In the genomic region with DNA sequence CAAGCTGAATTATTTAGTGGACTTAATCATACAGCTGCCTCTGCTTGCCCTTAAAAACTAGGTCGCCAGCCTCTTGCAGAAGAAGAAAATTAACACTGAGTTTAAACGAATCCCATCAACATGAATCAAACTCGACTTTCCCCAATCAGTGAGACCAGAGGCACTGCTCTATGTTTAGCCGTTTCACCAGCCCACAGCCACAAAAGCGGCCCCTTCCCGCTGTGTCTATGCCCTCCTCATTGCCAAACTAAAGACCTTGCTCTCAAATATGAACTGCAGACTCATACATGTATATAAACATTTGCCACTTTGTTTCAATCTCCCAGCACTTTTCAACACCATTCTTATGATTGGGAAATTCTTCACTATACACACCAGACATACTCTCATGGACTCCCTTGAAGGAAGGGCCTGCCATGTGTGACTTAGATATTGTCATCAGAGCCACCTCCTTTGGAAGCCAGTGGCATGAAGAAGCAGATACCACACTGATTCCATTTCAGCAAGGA, we compare ENCODE assay signal across 29 cellular contexts.
A peak's percentile ranks its signal among the peaks of the same experiment; 100 is the strongest.
DNase-seq lines count a peak whose midpoint lies in the region; ATAC-seq and TF ChIP-seq lines count a peak whose summit lies in the region.
"Had no signal": no experiment of that assay in that cellular context is flagged by ENCODE, and none has a peak within 500 bp of the region (broad histone marks: within the 10 kb centered on the region; RNA-seq: fewer than 3 reads in every experiment).

No MANE protein-coding gene starts in this region.

- H3K79me1 ChIP-seq in trophoblast cell (ENCODE audit: low read length): peaks cover 26% of the 10 kb centered on the region

- H3K36me3 ChIP-seq in BLaER1 treated with 17β-estradiol and CSF1 and Interleukin-3, amounts not matched to agents 10 nM and 100 nM: no peaks in the 10 kb centered on the region
- H3K36me3 ChIP-seq in Panc1 (ENCODE audit: control insufficient read depth, insufficient read depth, low read length) (no peaks in the 10 kb centered on the region), gastroesophageal sphincter (no peaks in the 10 kb centered on the region), trophoblast cell (ENCODE audit: control insufficient read depth in 1 of 2, insufficient read depth in 2 of 2, low read length in 2 of 2) (no peaks in the 10 kb centered on the region), upper lobe of right lung (no peaks in the 10 kb centered on the region), colonic mucosa (no peaks in the 10 kb centered on the region)
- H3K36me3 ChIP-seq: esophagus squamous epithelium, gastrocnemius medialis, transverse colon had no signal

- POLR2A ChIA-PET in Panc1 (lab: Charles Lee): interaction anchor here (0.7 kb wide), 1 partner anchor 53 kb away, joined by 4 read pairs; no protein-coding TSS in a partner anchor

- ATAC-seq in Panc1 (no peak), gastroesophageal sphincter (no peak), GM18520 (IDR thresholded peaks at IDR 0.05; ENCODE audit: unreplicated experiment) (no peak), upper lobe of right lung (no peak)
- ATAC-seq: activated naive CD8-positive, alpha-beta T cell treated with anti-CD3 and anti-CD28 coated beads, Interleukin-2, amount 50 U/mL, for 24 hours; gastrocnemius medialis had no signal

- no peak overlapping the region for H3K4ac ChIP-seq in trophoblast cell (ENCODE audit: low read depth, low read length)

- H3K27ac ChIP-seq in BLaER1 treated with 17β-estradiol and CSF1 and Interleukin-3, amounts not matched to agents 10 nM and 100 nM: no peak overlapping the region
- peak overlapping the region; percentile 57; the same call in 1 of the 2 replicates for H3K27ac ChIP-seq in Panc1 (ENCODE audit: low read length)
- peak overlapping the region in 3 of 4 donors; percentile 11 to 66 (median 48) for H3K27ac ChIP-seq in gastroesophageal sphincter
- no peak overlapping the region for H3K27ac ChIP-seq in trophoblast cell (ENCODE audit: low read depth, low read length)
- no peak overlapping the region for H3K27ac ChIP-seq in upper lobe of right lung
- no peak overlapping the region for H3K27ac ChIP-seq in colonic mucosa
- H3K27ac ChIP-seq: parathyroid adenoma, SK-N-MC, transverse colon had no signal

- H3K23ac ChIP-seq in trophoblast cell (ENCODE audit: low read length): no peak overlapping the region

- CTCF ChIA-PET in Panc1 (lab: Charles Lee): no interaction called here

- no peak overlapping the region for H3K14ac ChIP-seq in trophoblast cell (ENCODE audit: low read length)

- no peak overlapping the region for H2AFZ ChIP-seq in trophoblast cell (ENCODE audit: insufficient read depth, low read length, poor library complexity)
- H2AFZ ChIP-seq: hepatocyte had no signal

- intact Hi-C loops in Panc1 (cut with micrococcal nuclease; ENCODE audit: unreplicated experiment): no loop called here
- intact Hi-C loops in upper lobe of right lung (cut with DNase I): no loop called here
- intact Hi-C loops in colonic mucosa (cut with DNase I): no loop called here

- H2BK5ac ChIP-seq in trophoblast cell (ENCODE audit: low read depth, low read length, poor library complexity): no peak overlapping the region

- no TSS peak for BruUV-seq in Panc1 (replicated peaks; lab: Mats Ljungman, UMichigan)

- peak overlapping the region; percentile 93 for H2BK12ac ChIP-seq in trophoblast cell (ENCODE audit: low read length)

- WGBS in gastroesophageal sphincter (ENCODE audit: low coverage in 1 of 2), 2 donors: 33 to 42% methylated on average over 4 to 5 of the region's 6 CpGs
- no CpG with 5 or more reads among the region's 6 CpGs for WGBS in trophoblast cell (ENCODE audit: extremely low coverage, insufficient coverage, insufficient read length)

- peak overlapping the region; percentile 14 for H2BK120ac ChIP-seq in trophoblast cell (ENCODE audit: insufficient read depth, low read length, poor library complexity)

- H3K4me1 ChIP-seq in BLaER1 treated with 17β-estradiol and CSF1 and Interleukin-3, amounts not matched to agents 10 nM and 100 nM: peaks cover 5 to 30% (median 25%) of the 10 kb centered on the region in 10 experiments; a peak in 16 of 20 replicates
- H3K4me1 ChIP-seq in Panc1 (ENCODE audit: control insufficient read depth, insufficient read depth, low read length): peaks cover 19% of the 10 kb centered on the region
- H3K4me1 ChIP-seq in gastroesophageal sphincter: peaks cover 3 to 48% (median 9%) of the 10 kb centered on the region in 3 donors
- H3K4me1 ChIP-seq in trophoblast cell (ENCODE audit: control insufficient read depth in 1 of 2, insufficient read depth in 2 of 2, low read length in 2 of 2): peaks cover 12 to 23% of the 10 kb centered on the region in 2 experiments
- H3K4me1 ChIP-seq in upper lobe of right lung: peaks cover 8% of the 10 kb centered on the region
- no peaks in the 10 kb centered on the region for H3K4me1 ChIP-seq in colonic mucosa
- H3K4me1 ChIP-seq: gastrocnemius medialis, parathyroid adenoma had no signal

- H3K9me3 ChIP-seq in BLaER1 treated with 17β-estradiol and CSF1 and Interleukin-3, amounts not matched to agents 10 nM and 100 nM (replicated peaks in 1 of 11): peaks cover 0 to 10% (median 7%) of the 10 kb centered on the region in 11 experiments; a peak in 15 of 22 replicates
- H3K9me3 ChIP-seq in Panc1 (ENCODE audit: control insufficient read depth, insufficient read depth, low read depth, low read length) (0 out of 2 replicates have a peak, but pooled peaks cover 3% of the 10 kb centered on the region), gastroesophageal sphincter (no peaks in the 10 kb centered on the region), trophoblast cell (ENCODE audit: insufficient read depth, low read depth, low read length) (no peaks in the 10 kb centered on the region), upper lobe of right lung (no peaks in the 10 kb centered on the region), colonic mucosa (no peaks in the 10 kb centered on the region)
- H3K9me3 ChIP-seq: esophagus squamous epithelium, gastrocnemius medialis, transverse colon had no signal

- H3K4me2 ChIP-seq in BLaER1 treated with 17β-estradiol and CSF1 and Interleukin-3, amounts not matched to agents 10 nM and 100 nM: peak overlapping the region in 9 of 11 experiments; percentile 34 to 86 (median 68); a peak in 16 of 22 replicates
- H3K4me2 ChIP-seq in trophoblast cell (ENCODE audit: low read length): no peak overlapping the region

- no peak for TF ChIP-seq CTCF in Panc1 (IDR thresholded peaks at IDR 0.05)
- TF ChIP-seq CTCF in gastroesophageal sphincter (IDR thresholded peaks at IDR 0.05): no peak
- TF ChIP-seq CTCF in upper lobe of right lung (IDR thresholded peaks at IDR 0.05): no peak
- TF ChIP-seq CTCF in colonic mucosa (IDR thresholded peaks at IDR 0.05): no peak

- H4K20me1 ChIP-seq in BLaER1 treated with 17β-estradiol and CSF1 and Interleukin-3, amounts not matched to agents 10 nM and 100 nM: no peaks in the 10 kb centered on the region

- H3K18ac ChIP-seq in trophoblast cell (ENCODE audit: low read length): no peak overlapping the region

- in situ Hi-C loops in Panc1 (cut with HindIII; ENCODE audit: low pct_unique_long_range_greater_than_20kb, low sequenced_read_pairs): no loop called here

- DNase-seq in Panc1 (ENCODE audit: low read depth, low spot score) (no peak), trophoblast cell (no peak), upper lobe of right lung (no peak), colonic mucosa (no peak)
- DNase-seq in activated CD4-positive, alpha-beta T cell treated with anti-CD3 and anti-CD28 coated beads for 1 hour: no peak
- DNase-seq: activated CD4-positive, alpha-beta memory T cell treated with anti-CD3 and anti-CD28 coated beads for 36 hours; activated CD4-positive, CD25-positive, alpha-beta regulatory T cell treated with anti-CD3 and anti-CD28 coated beads, Interleukin-2, amount 50 U/mL, for 72 hours; activated CD8-positive, alpha-beta memory T cell treated with anti-CD3 and anti-CD28 coated beads, Interleukin-2, amount 50 U/mL, for 4 hours; activated naive CD4-positive, alpha-beta T cell; activated naive CD8-positive, alpha-beta T cell treated with anti-CD3 and anti-CD28 coated beads, Interleukin-2, amount 50 U/mL, for 24 hours; C1 segment of cervical spinal cord; dermis blood vessel endothelial cell; DMS153; esophagus squamous epithelium; gastrocnemius medialis; KG1; mammary epithelial cell; NCI-H1105; NCI-H2029 treated with DMSO at 0.1 percent for 48 hours; NCI-H2227 treated with DMSO at 0.1 percent for 48 hours; NCI-H526; stimulated activated CD4-positive, alpha-beta T cell treated with anti-CD3 and anti-CD28 coated beads, Interleukin-4, amount 100 ng/mL, for 24 hours; transverse colon had no signal

- TF ChIP-seq EP300 in gastroesophageal sphincter (IDR thresholded peaks at IDR 0.05): no peak

- H3K27me3 ChIP-seq in BLaER1 treated with 17β-estradiol and CSF1 and Interleukin-3, amounts not matched to agents 10 nM and 100 nM: no peaks in the 10 kb centered on the region
- H3K27me3 ChIP-seq in Panc1 (ENCODE audit: control insufficient read depth, insufficient read depth, low read length) (no peaks in the 10 kb centered on the region), gastroesophageal sphincter (no peaks in the 10 kb centered on the region), trophoblast cell (ENCODE audit: insufficient read depth, low read length) (no peaks in the 10 kb centered on the region), upper lobe of right lung (no peaks in the 10 kb centered on the region), colonic mucosa (no peaks in the 10 kb centered on the region)
- H3K27me3 ChIP-seq: esophagus squamous epithelium, gastrocnemius medialis, hepatocyte, transverse colon had no signal

- no peak overlapping the region for H2AK5ac ChIP-seq in trophoblast cell (ENCODE audit: low read length)

- H4K91ac ChIP-seq in trophoblast cell (ENCODE audit: low read depth, low read length): peak overlapping the region; percentile 33

- no peak overlapping the region for H4K8ac ChIP-seq in trophoblast cell (ENCODE audit: low read depth, low read length)

- no peak for TF ChIP-seq POLR2A in gastroesophageal sphincter (IDR thresholded peaks at IDR 0.05)

- H3K9ac ChIP-seq in BLaER1 treated with 17β-estradiol and CSF1 and Interleukin-3, amounts not matched to agents 10 nM and 100 nM: no peak overlapping the region
- no peak overlapping the region for H3K9ac ChIP-seq in trophoblast cell (ENCODE audit: low read length)
- H3K9ac ChIP-seq in colonic mucosa (ENCODE audit: low read depth in 2 of 2, low read length in 2 of 2): no peak overlapping the region
- H3K9ac ChIP-seq: parathyroid adenoma had no signal

- no peak overlapping the region for H3K4me3 ChIP-seq in BLaER1 treated with 17β-estradiol and CSF1 and Interleukin-3, amounts not matched to agents 10 nM and 100 nM
- no peak overlapping the region for H3K4me3 ChIP-seq in Panc1 (ENCODE audit: low read depth in 2 of 2, low read length in 2 of 2)
- H3K4me3 ChIP-seq in gastroesophageal sphincter: no peak overlapping the region
- H3K4me3 ChIP-seq in trophoblast cell (ENCODE audit: low read depth, low read length): no peak overlapping the region
- H3K4me3 ChIP-seq in upper lobe of right lung: no peak overlapping the region
- no peak overlapping the region for H3K4me3 ChIP-seq in colonic mucosa
- H3K4me3 ChIP-seq: esophagus squamous epithelium, gastrocnemius medialis, hepatocyte, SK-N-MC, transverse colon had no signal

- no peak overlapping the region for H4K12ac ChIP-seq in trophoblast cell (ENCODE audit: low read depth, low read length)

- no peaks in the 10 kb centered on the region for H3K79me2 ChIP-seq in trophoblast cell (ENCODE audit: control insufficient read depth, insufficient read depth, low read length, poor library complexity)
- H3K79me2 ChIP-seq: hepatocyte, parathyroid adenoma had no signal

Comparison
In these comparisons a context has a peak if more than half of its experiments do, and no peak if none do; other contexts are left out.
1. H3K27ac ChIP-seq: peak in Panc1 (single experiment) and gastroesophageal sphincter (3 of 4); none in BLaER1 treated with 17β-estradiol and CSF1 and Interleukin-3, amounts not matched to agents 10 nM and 100 nM (0 of 11), trophoblast cell (single experiment), upper lobe of right lung (single experiment) and colonic mucosa (single experiment).